In the genomic region with DNA sequence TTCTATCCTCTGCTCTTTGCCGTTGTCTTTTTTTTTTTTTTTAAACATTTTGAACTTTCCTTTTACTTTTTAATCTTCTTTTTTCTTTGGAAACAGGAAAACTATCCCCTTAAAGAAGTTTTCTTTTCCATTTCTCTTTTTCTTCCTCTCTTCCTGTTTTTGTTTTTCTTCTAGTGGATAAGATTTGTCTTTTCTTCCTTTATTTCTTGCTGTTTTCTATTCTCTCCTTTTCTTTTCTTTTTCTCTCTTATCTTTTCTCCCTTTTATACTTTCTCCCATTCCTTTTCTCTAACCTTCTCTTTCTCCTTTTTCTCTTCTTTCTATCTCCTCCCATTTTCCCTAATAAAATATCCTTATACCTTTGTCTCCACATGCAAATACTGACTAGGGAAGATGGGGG, we compare ENCODE assay signal across 20 cellular contexts. TPM values are rescaled to one million over a fixed set of nuclear protein-coding genes. Genes with fewer than 3 reads are reported as not detected.
DNase-seq lines count a peak whose midpoint lies in the region; ATAC-seq and TF ChIP-seq lines count a peak whose summit lies in the region.
"Had no signal": no experiment of that assay in that cellular context is flagged by ENCODE, and none has a peak within 500 bp of the region (broad histone marks: within the 10 kb centered on the region; RNA-seq: fewer than 3 reads in every experiment).

No MANE protein-coding gene starts in this region.

- peaks cover 4% of the 10 kb centered on the region for H3K36me3 Mint-ChIP-seq in activated CD8-positive, alpha-beta T cell treated with anti-CD3 and anti-CD28 coated beads for 36 hours (ENCODE audit: low read depth)
- H3K36me3 Mint-ChIP-seq in activated CD8-positive, alpha-beta T cell treated with anti-CD3 and anti-CD28 coated beads, Interleukin-2, amount 10 ng/mL, durations not matched to agents 7 days and 5 days (ENCODE audit: low read depth), result peaks cover 21% of the 10 kb centered on the region
- peaks cover 9% of the 10 kb centered on the region for H3K36me3 Mint-ChIP-seq in central memory CD8-positive, alpha-beta T cell (ENCODE audit: insufficient read depth)
- H3K36me3 Mint-ChIP-seq in stimulated activated effector memory CD8-positive, alpha-beta T cell treated with anti-CD3 and anti-CD28 coated beads, Interleukin-12 subunit alpha, Interleukin-12 subunit beta, amount 100 ng/mL, for 72 hours, result peaks cover 4% of the 10 kb centered on the region
- peaks cover 4% of the 10 kb centered on the region for H3K36me3 Mint-ChIP-seq in T-helper 17 cell (ENCODE audit: low read depth)

- POLR2A ChIA-PET in activated CD8-positive, alpha-beta T cell treated with anti-CD3 and anti-CD28 coated beads for 36 hours (lab: Charles Lee), result interaction anchor here (1.9 kb wide), 1 partner anchor 10 kb away, joined by 9 read pairs; no protein-coding TSS in a partner anchor
- POLR2A ChIA-PET in activated CD8-positive, alpha-beta T cell treated with anti-CD3 and anti-CD28 coated beads, Interleukin-2, amount 10 ng/mL, durations not matched to agents 7 days and 5 days (lab: Charles Lee), result interaction anchor here (0.9 kb wide), 1 partner anchor 9 kb away, joined by 3 read pairs; no protein-coding TSS in a partner anchor

- H3K4me3 ChIP-seq in Karpas-422 (ENCODE audit: low read length), result no peak overlapping the region

- H3K79me2 ChIP-seq in Karpas-422 (ENCODE audit: low read length), result peaks cover 85% of the 10 kb centered on the region

- ATAC-seq in activated CD8-positive, alpha-beta T cell treated with anti-CD3 and anti-CD28 coated beads for 36 hours, result no peak
- ATAC-seq in activated CD8-positive, alpha-beta T cell treated with anti-CD3 and anti-CD28 coated beads, Interleukin-2, amount 10 ng/mL, durations not matched to agents 7 days and 5 days, result no peak
- no peak for ATAC-seq in central memory CD8-positive, alpha-beta T cell (replicated peaks; ENCODE audit: extremely low read depth, poor library complexity, severe bottlenecking)
- ATAC-seq in stimulated activated effector memory CD8-positive, alpha-beta T cell treated with anti-CD3 and anti-CD28 coated beads, Interleukin-12 subunit alpha, Interleukin-12 subunit beta, amount 100 ng/mL, for 72 hours, result no peak
- ATAC-seq in T-helper 17 cell, result no peak

- H3K9me3 ChIP-seq in Karpas-422 (ENCODE audit: low read length) (no peaks in the 10 kb centered on the region), T-helper 17 cell (ENCODE audit: control insufficient read depth, low read length, poor library complexity, severe bottlenecking) (no peaks in the 10 kb centered on the region)

- peak overlapping the region; percentile 13 for H3K4me2 ChIP-seq in Karpas-422 (ENCODE audit: low read depth, low read length, poor library complexity, severe bottlenecking)

- H3K36me3 ChIP-seq in Karpas-422 (ENCODE audit: insufficient read depth, low read length), result no peaks in the 10 kb centered on the region

- H2AFZ ChIP-seq in Karpas-422 (ENCODE audit: low read length), result no peak overlapping the region

- H3K9ac ChIP-seq in Karpas-422 (ENCODE audit: low read length), result no peak overlapping the region

- no peaks in the 10 kb centered on the region for H3K9me3 Mint-ChIP-seq in activated CD8-positive, alpha-beta T cell treated with anti-CD3 and anti-CD28 coated beads for 36 hours
- H3K9me3 Mint-ChIP-seq in activated CD8-positive, alpha-beta T cell treated with anti-CD3 and anti-CD28 coated beads, Interleukin-2, amount 10 ng/mL, durations not matched to agents 7 days and 5 days (ENCODE audit: insufficient read depth), result no peaks in the 10 kb centered on the region
- no peaks in the 10 kb centered on the region for H3K9me3 Mint-ChIP-seq in central memory CD8-positive, alpha-beta T cell
- H3K9me3 Mint-ChIP-seq in stimulated activated effector memory CD8-positive, alpha-beta T cell treated with anti-CD3 and anti-CD28 coated beads, Interleukin-12 subunit alpha, Interleukin-12 subunit beta, amount 100 ng/mL, for 72 hours, result no peaks in the 10 kb centered on the region

- peaks cover 49% of the 10 kb centered on the region for H3K4me1 ChIP-seq in Karpas-422 (ENCODE audit: low read length)

- H3K9me2 ChIP-seq in Karpas-422 (replicated peaks; ENCODE audit: insufficient read depth, low read length), result no peaks in the 10 kb centered on the region

- H3K4me1 Mint-ChIP-seq in activated CD8-positive, alpha-beta T cell treated with anti-CD3 and anti-CD28 coated beads for 36 hours (ENCODE audit: low read depth), result peaks cover 60% of the 10 kb centered on the region
- H3K4me1 Mint-ChIP-seq in activated CD8-positive, alpha-beta T cell treated with anti-CD3 and anti-CD28 coated beads, Interleukin-2, amount 10 ng/mL, durations not matched to agents 7 days and 5 days (ENCODE audit: low read depth), result peaks cover 50% of the 10 kb centered on the region
- peaks cover 60% of the 10 kb centered on the region for H3K4me1 Mint-ChIP-seq in central memory CD8-positive, alpha-beta T cell
- H3K4me1 Mint-ChIP-seq in stimulated activated effector memory CD8-positive, alpha-beta T cell treated with anti-CD3 and anti-CD28 coated beads, Interleukin-12 subunit alpha, Interleukin-12 subunit beta, amount 100 ng/mL, for 72 hours, result peaks cover 61% of the 10 kb centered on the region
- H3K4me1 Mint-ChIP-seq in T-helper 17 cell, result peaks cover 27% of the 10 kb centered on the region

- no peaks in the 10 kb centered on the region for H3K27me3 ChIP-seq in Karpas-422 (ENCODE audit: low read length)

- CTCF ChIA-PET in activated CD8-positive, alpha-beta T cell treated with anti-CD3 and anti-CD28 coated beads for 36 hours (lab: Charles Lee), result interaction anchor here (1.2 to 1.6 kb wide), 4 partner anchors 10 to 176 kb away, joined by 4 read pairs; no protein-coding TSS in a partner anchor
- CTCF ChIA-PET in activated CD8-positive, alpha-beta T cell treated with anti-CD3 and anti-CD28 coated beads, Interleukin-2, amount 10 ng/mL, durations not matched to agents 7 days and 5 days (lab: Charles Lee), result interaction anchor here (1.4 to 6.0 kb wide), 3 partner anchors 12 to 389 kb away, joined by 3 to 70 read pairs (median 5); no protein-coding TSS in a partner anchor

- intact Hi-C loops in activated CD8-positive, alpha-beta T cell treated with anti-CD3 and anti-CD28 coated beads for 36 hours (cut with micrococcal nuclease), result no loop called here

- no peak for DNase-seq in activated CD8-positive, alpha-beta T cell treated with anti-CD3 and anti-CD28 coated beads for 36 hours
- no peak for DNase-seq in activated CD8-positive, alpha-beta T cell treated with anti-CD3 and anti-CD28 coated beads, Interleukin-2, amount 10 ng/mL, durations not matched to agents 7 days and 5 days
- no peak for DNase-seq in Karpas-422
- DNase-seq in central memory CD8-positive, alpha-beta T cell (ENCODE audit: low spot score in 2 of 2), result no peak
- DNase-seq in stimulated activated effector memory CD8-positive, alpha-beta T cell treated with anti-CD3 and anti-CD28 coated beads, Interleukin-12 subunit alpha, Interleukin-12 subunit beta, amount 100 ng/mL, for 72 hours (ENCODE audit: low spot score in 2 of 2), result no peak
- no peak for DNase-seq in T-helper 17 cell
- DNase-seq in stimulated activated CD4-positive, alpha-beta T cell treated with anti-CD3 and anti-CD28 coated beads, Interleukin-2, amount 100 ng/mL, for 24 hours, result no peak
- DNase-seq in nucleus accumbens (lab: John Stamatoyannopoulos, UW), result no peak
- DNase-seq: 8988T, C1 segment of cervical spinal cord, EL, GF-D8, IMR-90, MV-4-11, NCI-H1105 treated with DMSO at 0.1 percent for 48 hours, NCI-H2029 treated with DMSO at 0.1 percent for 48 hours, NCI-H226, NCI-H510A treated with DMSO at 0.1 percent for 48 hours, NCI-H748 treated with DMSO at 0.1 percent for 48 hours, SIG-M5 had no signal

- H3K27ac Mint-ChIP-seq in activated CD8-positive, alpha-beta T cell treated with anti-CD3 and anti-CD28 coated beads for 36 hours, result peak overlapping the region; percentile 52
- H3K27ac Mint-ChIP-seq in activated CD8-positive, alpha-beta T cell treated with anti-CD3 and anti-CD28 coated beads, Interleukin-2, amount 10 ng/mL, durations not matched to agents 7 days and 5 days, result no peak overlapping the region
- peak overlapping the region; percentile 78 for H3K27ac Mint-ChIP-seq in central memory CD8-positive, alpha-beta T cell (ENCODE audit: low read depth)
- peak overlapping the region; percentile 5 for H3K27ac Mint-ChIP-seq in stimulated activated effector memory CD8-positive, alpha-beta T cell treated with anti-CD3 and anti-CD28 coated beads, Interleukin-12 subunit alpha, Interleukin-12 subunit beta, amount 100 ng/mL, for 72 hours
- H3K27ac Mint-ChIP-seq in T-helper 17 cell, result no peak overlapping the region

- H3K27ac ChIP-seq in Karpas-422 (ENCODE audit: low read length), result peak overlapping the region; percentile 31

- H3K27me3 Mint-ChIP-seq in activated CD8-positive, alpha-beta T cell treated with anti-CD3 and anti-CD28 coated beads for 36 hours, result no peaks in the 10 kb centered on the region
- H3K27me3 Mint-ChIP-seq in activated CD8-positive, alpha-beta T cell treated with anti-CD3 and anti-CD28 coated beads, Interleukin-2, amount 10 ng/mL, durations not matched to agents 7 days and 5 days (ENCODE audit: low read depth), result no peaks in the 10 kb centered on the region
- no peaks in the 10 kb centered on the region for H3K27me3 Mint-ChIP-seq in central memory CD8-positive, alpha-beta T cell
- H3K27me3 Mint-ChIP-seq in T-helper 17 cell, result no peaks in the 10 kb centered on the region

- peak; percentile 58 for TF ChIP-seq CTCF in activated CD8-positive, alpha-beta T cell treated with anti-CD3 and anti-CD28 coated beads for 36 hours (IDR thresholded peaks at IDR 0.05)

- H3K4me3 Mint-ChIP-seq in activated CD8-positive, alpha-beta T cell treated with anti-CD3 and anti-CD28 coated beads for 36 hours, result no peak overlapping the region
- no peak overlapping the region for H3K4me3 Mint-ChIP-seq in activated CD8-positive, alpha-beta T cell treated with anti-CD3 and anti-CD28 coated beads, Interleukin-2, amount 10 ng/mL, durations not matched to agents 7 days and 5 days
- H3K4me3 Mint-ChIP-seq in central memory CD8-positive, alpha-beta T cell, result no peak overlapping the region
- H3K4me3 Mint-ChIP-seq in stimulated activated effector memory CD8-positive, alpha-beta T cell treated with anti-CD3 and anti-CD28 coated beads, Interleukin-12 subunit alpha, Interleukin-12 subunit beta, amount 100 ng/mL, for 72 hours, result no peak overlapping the region
- H3K4me3 Mint-ChIP-seq in T-helper 17 cell, result no peak overlapping the region

- H4K20me1 ChIP-seq in Karpas-422 (ENCODE audit: insufficient read depth, low read depth, low read length), result peaks cover 5% of the 10 kb centered on the region; the same call in 1 of the 2 replicates

RNA-seq across cellular contexts. Expression of gene PEX14, which starts 46.2 kb away (rescaled TPM):
- 10 to 100 TPM; 18.0 to 18.5 TPM for total RNA-seq in activated CD8-positive, alpha-beta T cell treated with anti-CD3 and anti-CD28 coated beads for 36 hours
- total RNA-seq in activated CD8-positive, alpha-beta T cell treated with anti-CD3 and anti-CD28 coated beads, Interleukin-2, amount 10 ng/mL, durations not matched to agents 7 days and 5 days, result 10 to 100 TPM; 17.7 to 19.1 TPM
- 9.1 and 11.0 TPM in 2 replicates for total RNA-seq in Karpas-422 (2014; rRNA removed; shearing (Covaris generic); ENCODE audit: low replicate concordance)
- 10 to 100 TPM; 16.0 TPM for total RNA-seq in T-helper 17 cell

RNA-seq across cellular contexts. Expression of gene DFFA, which starts 48.6 kb away (rescaled TPM):
- 10 to 100 TPM; 76.7 to 81.8 TPM for total RNA-seq in activated CD8-positive, alpha-beta T cell treated with anti-CD3 and anti-CD28 coated beads for 36 hours
- total RNA-seq in activated CD8-positive, alpha-beta T cell treated with anti-CD3 and anti-CD28 coated beads, Interleukin-2, amount 10 ng/mL, durations not matched to agents 7 days and 5 days, result 10 to 100 TPM; 38.7 to 39.5 TPM
- total RNA-seq in Karpas-422 (2014; rRNA removed; shearing (Covaris generic); ENCODE audit: low replicate concordance), result 42.9 and 61.9 TPM in 2 replicates
- total RNA-seq in T-helper 17 cell, result 10 to 100 TPM; 14.6 to 15.1 TPM

Comparison
In these comparisons a context has a peak if more than half of its experiments do, and no peak if none do; other contexts are left out.
1. H3K27ac Mint-ChIP-seq: peak in activated CD8-positive, alpha-beta T cell treated with anti-CD3 and anti-CD28 coated beads for 36 hours (single experiment), central memory CD8-positive, alpha-beta T cell (single experiment) and stimulated activated effector memory CD8-positive, alpha-beta T cell treated with anti-CD3 and anti-CD28 coated beads, Interleukin-12 subunit alpha, Interleukin-12 subunit beta, amount 100 ng/mL, for 72 hours (single experiment); none in activated CD8-positive, alpha-beta T cell treated with anti-CD3 and anti-CD28 coated beads, Interleukin-2, amount 10 ng/mL, durations not matched to agents 7 days and 5 days (single experiment) and T-helper 17 cell (single experiment).